ENCODE assay signal across 14 cellular contexts in genomic region chr4:23837366-23837765, GRCh38. TPM values are rescaled to one million over a fixed set of nuclear protein-coding genes. Genes with fewer than 3 reads are reported as not detected.
"Had no signal": no experiment of that assay in that cellular context is flagged by ENCODE, and none has a peak within 500 bp of the region (broad histone marks: within the 10 kb centered on the region; RNA-seq: fewer than 3 reads in every experiment).

No MANE protein-coding gene starts in this region.

- DNase-seq: colonic mucosa; dermis blood vessel endothelial cell; foreskin keratinocyte; naive thymus-derived CD4-positive, alpha-beta T cell; nephron progenitor cell; small intestine; stimulated activated CD4-positive, alpha-beta T cell treated with anti-CD3 and anti-CD28 coated beads, Interleukin-12 subunit alpha, Interleukin-12 subunit beta, amount 100 ng/mL, for 4 hours; stimulated activated naive CD4-positive, alpha-beta T cell; stomach; substantia nigra; transverse colon had no signal

- ATAC-seq: foreskin keratinocyte; naive thymus-derived CD4-positive, alpha-beta T cell had no signal

- H3K4me1 ChIP-seq: colonic mucosa, foreskin keratinocyte, stomach, transverse colon had no signal

- H3K4me3 ChIP-seq: colonic mucosa, heart left ventricle, stomach, thoracic aorta, transverse colon had no signal

- H3K27ac ChIP-seq: colonic mucosa, foreskin keratinocyte, stomach, thoracic aorta, transverse colon had no signal

- H3K27me3 ChIP-seq: colonic mucosa, foreskin keratinocyte, heart left ventricle, stomach, transverse colon had no signal

- H3K9me3 ChIP-seq: colonic mucosa, heart left ventricle, stomach, thoracic aorta, transverse colon had no signal

- H3K36me3 ChIP-seq: colonic mucosa, heart left ventricle, stomach, thoracic aorta, transverse colon had no signal

RNA-seq across cellular contexts. Expression of gene PPARGC1A, which starts 52.5 kb away (rescaled TPM):
- total RNA-seq: foreskin keratinocyte; naive thymus-derived CD4-positive, alpha-beta T cell; pulmonary artery endothelial cell had no signal
- polyA plus RNA-seq: foreskin keratinocyte; naive thymus-derived CD4-positive, alpha-beta T cell had no signal
